Comparison of ENCODE assay signal across 26 cellular contexts in genomic region chr3:13501958-13502790, GRCh38. TPM values are rescaled to one million over a fixed set of nuclear protein-coding genes. Genes with fewer than 3 reads are reported as not detected.
DNase-seq lines count a peak whose midpoint lies in the region; ATAC-seq, FAIRE-seq and TF ChIP-seq lines count a peak whose summit lies in the region.
"Had no signal": no experiment of that assay in that cellular context is flagged by ENCODE, and none has a peak within 500 bp of the region (broad histone marks: within the 10 kb centered on the region; RNA-seq: fewer than 3 reads in every experiment).

No MANE protein-coding gene starts in this region.

- H3K4me3 Mint-ChIP-seq in astrocyte (ENCODE audit: unreplicated experiment) (no peak overlapping the region), neural progenitor cell (no peak overlapping the region)
- H3K4me3 Mint-ChIP-seq: CD14-positive monocyte; CD8-positive, alpha-beta memory T cell had no signal

- no peak for ATAC-seq in Right ventricle myocardium inferior
- no peak for ATAC-seq in aorta (ENCODE audit: low FRiP score)
- ATAC-seq in HG02678 (IDR thresholded peaks at IDR 0.05; ENCODE audit: unreplicated experiment), result no peak
- ATAC-seq: HCT116 had no signal

- DNase-seq in Right ventricle myocardium inferior (ENCODE audit: missing footprints) (peak; percentile 39), right atrium auricular region (ENCODE audit: low spot score) (no peak), astrocyte (ENCODE audit: low read depth) (no peak), neural progenitor cell (ENCODE audit: low spot score) (no peak), aorta (peak; percentile 22 to 62), GM12891 (ENCODE audit: insufficient read length, low spot score) (no peak)
- DNase-seq: 8988T, ACHN, BE2C, DMS79 treated with DMSO at 0.1 percent for 48 hours, GF-D8, KG1, MG63, NCI-H2029, NCI-H2227 treated with DMSO at 0.1 percent for 48 hours, NCI-H526 treated with DMSO at 0.1 percent for 48 hours, RPMI8226, SIG-M5 had no signal

- WGBS in aorta, 2 donors, result 96% methylated on average over 18 of the region's 18 CpGs

- H3F3A ChIP-seq in neural progenitor cell (ENCODE audit: low read depth), result peaks cover 3% of the 10 kb centered on the region

- intact Hi-C loops in Right ventricle myocardium inferior (cut with DNase I), result loop anchor here (5.0 kb wide), 1 partner anchor 45 kb away; the partner anchor contains the start of gene FBLN2
- intact Hi-C loops in aorta (cut with DNase I), result no loop called here

- H3K27ac ChIP-seq in right atrium auricular region (no peak overlapping the region), astrocyte (ENCODE audit: low read depth, low read length) (no peak overlapping the region), neural progenitor cell (no peak overlapping the region), aorta (ENCODE audit: low read depth in 1 of 2, low read length in 2 of 2) (no peak overlapping the region)
- H3K27ac ChIP-seq: SK-N-MC had no signal

- H3K4me2 ChIP-seq in astrocyte (ENCODE audit: low read length) (no peak overlapping the region), neural progenitor cell (no peak overlapping the region)

- TF ChIP-seq CTCF in right atrium auricular region (IDR thresholded peaks at IDR 0.05) (no peak), astrocyte (IDR thresholded peaks at IDR 0.05; ENCODE audit: insufficient read depth, low read depth, low read length) (no peak), neural progenitor cell (IDR thresholded peaks at IDR 0.05) (no peak)

- no peaks in the 10 kb centered on the region for H3K79me2 ChIP-seq in astrocyte (ENCODE audit: insufficient read depth, low read length)
- H3K79me2 ChIP-seq in neural progenitor cell (ENCODE audit: low read depth), result no peaks in the 10 kb centered on the region

- H3K9me3 Mint-ChIP-seq in astrocyte (ENCODE audit: unreplicated experiment), result no peaks in the 10 kb centered on the region
- H3K9me3 Mint-ChIP-seq in neural progenitor cell, result no peaks in the 10 kb centered on the region
- H3K9me3 Mint-ChIP-seq: CD14-positive monocyte; CD8-positive, alpha-beta memory T cell had no signal

- H2AFZ ChIP-seq in astrocyte (ENCODE audit: low read depth, low read length) (no peak overlapping the region), neural progenitor cell (replicated peaks) (no peak overlapping the region)

- no peaks in the 10 kb centered on the region for H4K20me1 ChIP-seq in astrocyte (ENCODE audit: insufficient read depth, low read length)
- no peaks in the 10 kb centered on the region for H4K20me1 ChIP-seq in neural progenitor cell (ENCODE audit: low read depth)

- H3K27me3 Mint-ChIP-seq in astrocyte (ENCODE audit: low read depth, unreplicated experiment) (peaks cover 12% of the 10 kb centered on the region), neural progenitor cell (ENCODE audit: insufficient read depth, low read depth) (peaks cover 3% of the 10 kb centered on the region)
- H3K27me3 Mint-ChIP-seq: CD8-positive, alpha-beta memory T cell had no signal

- TF ChIP-seq POLR2A in GM12891 (IDR thresholded peaks at IDR 0.05; ENCODE audit: low read depth, low read length), result no peak

- H3K27ac Mint-ChIP-seq in astrocyte (ENCODE audit: unreplicated experiment) (peak overlapping the region; percentile 18), neural progenitor cell (peak overlapping the region; percentile 65)
- H3K27ac Mint-ChIP-seq: CD14-positive monocyte had no signal

- H3K9ac ChIP-seq in astrocyte (ENCODE audit: low read length) (no peak overlapping the region), neural progenitor cell (no peak overlapping the region)

- H3K4me1 Mint-ChIP-seq in astrocyte (ENCODE audit: low read depth, unreplicated experiment) (peaks cover 8% of the 10 kb centered on the region), neural progenitor cell (peaks cover 45% of the 10 kb centered on the region)
- H3K4me1 Mint-ChIP-seq: CD14-positive monocyte; CD8-positive, alpha-beta memory T cell had no signal

- H3K4me3 ChIP-seq in right atrium auricular region, result no peak overlapping the region
- no peak overlapping the region for H3K4me3 ChIP-seq in astrocyte (ENCODE audit: insufficient read depth, low read depth, low read length)
- no peak overlapping the region for H3K4me3 ChIP-seq in neural progenitor cell
- no peak overlapping the region for H3K4me3 ChIP-seq in aorta (ENCODE audit: low read length in 2 of 2)
- H3K4me3 ChIP-seq: MG63, SK-N-MC had no signal

- FAIRE-seq in astrocyte (lab: Jason Lieb, UNC) (no peak), GM12891 (lab: Jason Lieb, UNC) (no peak)
- FAIRE-seq: HTR-8/SVneo had no signal

- H3K9me3 ChIP-seq in right atrium auricular region, result no peaks in the 10 kb centered on the region
- H3K9me3 ChIP-seq in astrocyte (ENCODE audit: insufficient read depth, low read depth, low read length), result no peaks in the 10 kb centered on the region
- H3K9me3 ChIP-seq in neural progenitor cell (ENCODE audit: low read depth), result no peaks in the 10 kb centered on the region
- no peaks in the 10 kb centered on the region for H3K9me3 ChIP-seq in aorta (ENCODE audit: control insufficient read depth, low read length)
- H3K9me3 ChIP-seq: BE2C, MG63 had no signal

- H3K36me3 Mint-ChIP-seq in astrocyte (ENCODE audit: low read depth, unreplicated experiment) (peaks cover 5% of the 10 kb centered on the region), neural progenitor cell (peaks cover 2% of the 10 kb centered on the region)

- H3K4me1 ChIP-seq in right atrium auricular region (peaks cover 0 to 5% of the 10 kb centered on the region in 2 donors), astrocyte (ENCODE audit: insufficient read depth, low read length) (peaks cover 12% of the 10 kb centered on the region), neural progenitor cell (peaks cover 6% of the 10 kb centered on the region), aorta (ENCODE audit: control insufficient read depth in 1 of 2, insufficient read depth in 2 of 2, low read length in 2 of 2) (no peaks in the 10 kb centered on the region)
- H3K4me1 ChIP-seq: BE2C had no signal

- no peaks in the 10 kb centered on the region for H3K27me3 ChIP-seq in right atrium auricular region
- no peaks in the 10 kb centered on the region for H3K27me3 ChIP-seq in astrocyte (ENCODE audit: insufficient read depth, low read length)
- no peaks in the 10 kb centered on the region for H3K27me3 ChIP-seq in neural progenitor cell
- no peaks in the 10 kb centered on the region for H3K27me3 ChIP-seq in aorta (ENCODE audit: control insufficient read depth in 1 of 2, insufficient read depth in 2 of 2, low read length in 1 of 2)
- H3K27me3 ChIP-seq: BE2C, MG63 had no signal

- peaks cover 6% of the 10 kb centered on the region for H3K36me3 ChIP-seq in right atrium auricular region
- H3K36me3 ChIP-seq in astrocyte (ENCODE audit: insufficient read depth, low read length), result no peaks in the 10 kb centered on the region
- H3K36me3 ChIP-seq in neural progenitor cell, result no peaks in the 10 kb centered on the region
- H3K36me3 ChIP-seq in aorta (ENCODE audit: control insufficient read depth in 1 of 2, insufficient read depth in 2 of 2, low read length in 1 of 2), result no peaks in the 10 kb centered on the region
- H3K36me3 ChIP-seq: BE2C, MG63 had no signal

TF ChIP-seq in GM12891, 5 proteins besides CTCF, POLR2A, EP300 and RAD21:
- no peak for TF ChIP-seq POU2F2 (IDR thresholded peaks at IDR 0.05; ENCODE audit: low read depth, low read length)
- TF ChIP-seq PAX5 (IDR thresholded peaks at IDR 0.05; ENCODE audit: insufficient read depth, low read length, severe bottlenecking), result no peak
- no peak for TF ChIP-seq SPI1 (IDR thresholded peaks at IDR 0.05; ENCODE audit: low read depth, low read length)
- no peak for TF ChIP-seq POLR2AphosphoS5 (IDR thresholded peaks at IDR 0.05; ENCODE audit: low read depth, low read length)
- TF ChIP-seq TAF1 (IDR thresholded peaks at IDR 0.05; ENCODE audit: low read depth, low read length), result no peak

RNA-seq across cellular contexts. Expression of gene HDAC11, which starts 22.1 kb away (rescaled TPM):
- total RNA-seq in Right ventricle myocardium inferior, result 37.5 TPM
- 10 to 100 TPM; 30.6 to 30.7 TPM for total RNA-seq in right atrium auricular region
- total RNA-seq in astrocyte, result 8.6 and 9.5 TPM in 2 replicates
- 4.8 and 12.6 TPM in 2 replicates for total RNA-seq in neural progenitor cell (ENCODE audit: low replicate concordance)
- 10 to 100 TPM; 16.8 to 19.9 TPM for total RNA-seq in aorta
- 10 to 100 TPM; 18.9 to 22.2 TPM for polyA plus RNA-seq in aorta
- polyA plus RNA-seq in GM12891 (2012; ENCODE audit: low read depth, missing spikeins), result 0.94 TPM

RNA-seq across cellular contexts. Expression of gene FBLN2, which starts 46.8 kb away (rescaled TPM):
- total RNA-seq in Right ventricle myocardium inferior (81.1 TPM), right atrium auricular region (100 to 1,000 TPM; 122 to 185 TPM), astrocyte (36.6 and 57.3 TPM in 2 replicates), neural progenitor cell (ENCODE audit: low replicate concordance) (15.0 and 15.9 TPM in 2 replicates), aorta (100 to 1,000 TPM; 117 to 494 TPM)
- 10 to 100 TPM; 16.7 to 19.9 TPM for polyA plus RNA-seq in aorta
- 0.15 TPM for polyA plus RNA-seq in GM12891 (2012; ENCODE audit: low read depth, missing spikeins)
- total RNA-seq: H4, NCI-H460 had no signal
- polyA plus RNA-seq: CD14-positive monocyte had no signal

Comparison
In these comparisons a context has a peak if more than half of its experiments do, and no peak if none do; other contexts are left out.
1. DNase-seq: peak in Right ventricle myocardium inferior (single experiment) and aorta (2 of 2); none in right atrium auricular region (single experiment), astrocyte (single experiment), neural progenitor cell (single experiment) and GM12891 (single experiment).